In genomic region chr10:111944331-111944730, GRCh38 we compare ENCODE assay signal across 20 cellular contexts.
"Had no signal": no experiment of that assay in that cellular context is flagged by ENCODE, and none has a peak within 500 bp of the region (broad histone marks: within the 10 kb centered on the region; RNA-seq: fewer than 3 reads in every experiment).

No MANE protein-coding gene starts in this region.

- H3K27ac Mint-ChIP-seq: activated CD4-positive, alpha-beta T cell treated with anti-CD3 and anti-CD28 coated beads, Interleukin-2, amount 10 ng/mL, durations not matched to agents 24 days and 14 days; activated naive CD4-positive, alpha-beta T cell treated with anti-CD3 and anti-CD28 coated beads, Interleukin-2, amount 10 ng/mL, durations not matched to agents 7 days and 5 days; activated naive CD8-positive, alpha-beta T cell treated with anti-CD3 and anti-CD28 coated beads, Interleukin-2, amount 50 U/mL, for 24 hours; brain; natural killer cell had no signal

- H3K27ac ChIP-seq: coronary artery, gastrocnemius medialis, lower lobe of right lung, thyroid gland had no signal

- ATAC-seq: activated naive CD8-positive, alpha-beta T cell treated with anti-CD3 and anti-CD28 coated beads, Interleukin-2, amount 50 U/mL, for 24 hours; esophagus mucosa; gastrocnemius medialis; lower lobe of right lung; natural killer cell had no signal

- H3K9me3 ChIP-seq: thyroid gland had no signal

- DNase-seq: activated CD4-positive, alpha-beta T cell treated with anti-CD3 and anti-CD28 coated beads, Interleukin-2, amount 10 ng/mL, durations not matched to agents 24 days and 14 days; activated CD4-positive, CD25-positive, alpha-beta regulatory T cell; activated CD8-positive, alpha-beta memory T cell treated with anti-CD3 and anti-CD28 coated beads, Interleukin-2, amount 50 U/mL, for 4 hours; activated effector memory CD4-positive, alpha-beta T cell treated with Interleukin-2 at 50 U/mL for 16 hours; activated naive CD4-positive, alpha-beta T cell treated with anti-CD3 and anti-CD28 coated beads, Interleukin-2, amount 10 ng/mL, durations not matched to agents 7 days and 5 days; activated naive CD8-positive, alpha-beta T cell treated with anti-CD3 and anti-CD28 coated beads, Interleukin-2, amount 50 U/mL, for 24 hours; activated T-cell treated with anti-CD3 and anti-CD28 coated beads, Interleukin-2, amount 50 U/mL, for 48 hours; anterior cingulate cortex; gastrocnemius medialis; lower lobe of right lung; natural killer cell; nucleus accumbens; posterior cingulate gyrus; retina; stimulated activated naive CD4-positive, alpha-beta T cell; thyroid gland had no signal

- H3K4me3 Mint-ChIP-seq: activated CD4-positive, alpha-beta T cell treated with anti-CD3 and anti-CD28 coated beads, Interleukin-2, amount 10 ng/mL, durations not matched to agents 24 days and 14 days; activated naive CD4-positive, alpha-beta T cell treated with anti-CD3 and anti-CD28 coated beads, Interleukin-2, amount 10 ng/mL, durations not matched to agents 7 days and 5 days; activated naive CD8-positive, alpha-beta T cell treated with anti-CD3 and anti-CD28 coated beads, Interleukin-2, amount 50 U/mL, for 24 hours; brain; central memory CD8-positive, alpha-beta T cell; natural killer cell had no signal

- H3K36me3 ChIP-seq: gastrocnemius medialis, lower lobe of right lung, thyroid gland had no signal

- H3K27me3 ChIP-seq: gastrocnemius medialis, thyroid gland had no signal

- H3K36me3 Mint-ChIP-seq: activated naive CD4-positive, alpha-beta T cell treated with anti-CD3 and anti-CD28 coated beads, Interleukin-2, amount 10 ng/mL, durations not matched to agents 7 days and 5 days; brain had no signal

- H3K4me1 ChIP-seq: gastrocnemius medialis, lower lobe of right lung, thyroid gland had no signal

- H3K4me3 ChIP-seq: coronary artery, gastrocnemius medialis, lower lobe of right lung, thyroid gland had no signal

- H3K4me1 Mint-ChIP-seq: activated CD4-positive, alpha-beta T cell treated with anti-CD3 and anti-CD28 coated beads, Interleukin-2, amount 10 ng/mL, durations not matched to agents 24 days and 14 days; activated naive CD4-positive, alpha-beta T cell treated with anti-CD3 and anti-CD28 coated beads, Interleukin-2, amount 10 ng/mL, durations not matched to agents 7 days and 5 days; activated naive CD8-positive, alpha-beta T cell treated with anti-CD3 and anti-CD28 coated beads, Interleukin-2, amount 50 U/mL, for 24 hours; brain; central memory CD8-positive, alpha-beta T cell; natural killer cell had no signal

- H3K27me3 Mint-ChIP-seq: activated CD4-positive, alpha-beta T cell treated with anti-CD3 and anti-CD28 coated beads, Interleukin-2, amount 10 ng/mL, durations not matched to agents 24 days and 14 days; activated naive CD4-positive, alpha-beta T cell treated with anti-CD3 and anti-CD28 coated beads, Interleukin-2, amount 10 ng/mL, durations not matched to agents 7 days and 5 days; brain had no signal
